Comparison of ENCODE assay signal across 8 cellular contexts in the genomic region with DNA sequence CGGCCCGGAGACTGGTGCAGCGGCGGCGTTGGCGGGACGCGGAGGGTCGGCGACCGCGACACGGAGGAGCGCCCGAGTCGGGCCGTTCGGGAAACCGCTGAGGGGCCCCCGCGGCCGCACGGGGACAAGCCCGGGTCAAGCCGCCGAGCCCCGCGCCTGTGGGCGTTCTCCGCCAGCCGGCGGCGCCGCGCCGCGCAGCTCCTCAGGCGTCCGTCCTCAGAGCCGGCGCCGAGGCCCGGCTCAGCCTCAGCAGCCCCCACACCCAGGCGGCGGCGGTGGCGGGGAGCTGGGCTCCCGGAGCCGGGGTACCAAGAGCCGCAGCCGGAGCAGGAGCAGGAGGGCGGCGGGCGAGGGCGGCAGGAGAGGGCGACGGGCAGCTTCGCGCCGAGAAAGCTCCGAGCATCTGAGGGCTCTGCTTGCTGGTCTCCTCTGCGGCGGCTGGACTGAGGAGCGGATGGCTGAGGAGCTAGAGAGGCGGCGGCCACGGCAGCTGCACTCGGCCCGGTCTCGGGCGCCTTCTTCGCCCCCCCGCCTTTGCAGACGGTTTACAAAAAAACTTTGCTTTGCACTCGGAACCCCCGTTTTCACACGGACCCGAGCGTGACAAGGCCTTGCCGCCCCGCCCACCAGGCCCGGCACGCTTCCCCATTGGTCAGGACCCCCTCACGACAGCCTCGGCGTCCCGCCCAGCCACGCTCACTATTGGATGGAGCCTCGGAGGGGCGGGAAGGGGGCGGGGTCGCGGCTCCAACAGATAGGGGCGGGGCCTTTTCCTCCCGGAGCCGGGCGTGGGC. TPM values are rescaled to one million over a fixed set of nuclear protein-coding genes. Genes with fewer than 3 reads are reported as not detected.
A peak's percentile ranks its signal among the peaks of the same experiment; 100 is the strongest.
DNase-seq lines count a peak whose midpoint lies in the region; ATAC-seq and TF ChIP-seq lines count a peak whose summit lies in the region.

A gene with protein sequence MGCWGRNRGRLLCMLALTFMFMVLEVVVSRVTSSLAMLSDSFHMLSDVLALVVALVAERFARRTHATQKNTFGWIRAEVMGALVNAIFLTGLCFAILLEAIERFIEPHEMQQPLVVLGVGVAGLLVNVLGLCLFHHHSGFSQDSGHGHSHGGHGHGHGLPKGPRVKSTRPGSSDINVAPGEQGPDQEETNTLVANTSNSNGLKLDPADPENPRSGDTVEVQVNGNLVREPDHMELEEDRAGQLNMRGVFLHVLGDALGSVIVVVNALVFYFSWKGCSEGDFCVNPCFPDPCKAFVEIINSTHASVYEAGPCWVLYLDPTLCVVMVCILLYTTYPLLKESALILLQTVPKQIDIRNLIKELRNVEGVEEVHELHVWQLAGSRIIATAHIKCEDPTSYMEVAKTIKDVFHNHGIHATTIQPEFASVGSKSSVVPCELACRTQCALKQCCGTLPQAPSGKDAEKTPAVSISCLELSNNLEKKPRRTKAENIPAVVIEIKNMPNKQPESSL (minus strand): TSS at position 522 of the 794 bp plus-strand sequence. CDS start 549 bp downstream, outside the sequence.

- H3K4me1 Mint-ChIP-seq in activated B cell treated with CpG ODN at 0.5 μM for 24 hours: peaks cover 28% of the 10 kb centered on the region

- intact Hi-C loops in activated B cell treated with CpG ODN at 0.5 μM for 24 hours (cut with micrococcal nuclease): loop anchor here (1.0 to 5.0 kb wide), 17 partner anchors 28 to 1436 kb away; a partner anchor contains a TSS

- in situ Hi-C loops in GM18951 (cut with MboI; ENCODE audit: low sequenced_read_pairs, unreplicated experiment): no loop called here

- peak; percentile 95 for TF ChIP-seq POLR2A in GM18951 (IDR thresholded peaks at IDR 0.05; ENCODE audit: extremely low read depth, insufficient read depth, insufficient read length)

- no peaks in the 10 kb centered on the region for H3K9me3 Mint-ChIP-seq in activated B cell treated with CpG ODN at 0.5 μM for 24 hours

- peak within 1 kb of the TSS; percentile 89 for H3K27ac Mint-ChIP-seq in activated B cell treated with CpG ODN at 0.5 μM for 24 hours

- H3K27me3 Mint-ChIP-seq in activated B cell treated with CpG ODN at 0.5 μM for 24 hours: no peaks in the 10 kb centered on the region

- H3K4me3 Mint-ChIP-seq in activated B cell treated with CpG ODN at 0.5 μM for 24 hours: peak within 1 kb of the TSS; percentile 94

- CTCF ChIA-PET in activated B cell treated with CpG ODN at 0.5 μM for 24 hours (lab: Charles Lee): interaction anchor here (0.7 to 1.9 kb wide), 8 partner anchors 25 to 252 kb away, joined by 3 to 10 read pairs (median 4); no protein-coding TSS in a partner anchor

- POLR2A ChIA-PET in activated B cell treated with CpG ODN at 0.5 μM for 24 hours (lab: Charles Lee): interaction anchor here (0.6 to 3.0 kb wide), 12 partner anchors 8 to 457 kb away, joined by 3 to 35 read pairs (median 5); a partner anchor contains a TSS

- peaks cover 23% of the 10 kb centered on the region for H3K36me3 Mint-ChIP-seq in activated B cell treated with CpG ODN at 0.5 μM for 24 hours (ENCODE audit: low read depth)

- peak; percentile 99 for DNase-seq in AG08395 (ENCODE audit: low spot score)
- DNase-seq in NCI-H345 (lab: John Stamatoyannopoulos, UW): peak; percentile 98
- peak; percentile 99 for DNase-seq in activated B cell treated with CpG ODN at 0.5 μM for 24 hours
- DNase-seq in central memory CD4-positive, alpha-beta T cell: peak; percentile 99
- peak; percentile 98 for DNase-seq in islet precursor cell
- peak; percentile 99 to 100 (median 100) for DNase-seq in stimulated activated CD4-positive, alpha-beta T cell treated with anti-CD3 and anti-CD28 coated beads, Interleukin-12 subunit alpha, Interleukin-12 subunit beta, amount 100 ng/mL, for 48 hours (ENCODE audit: low read depth in 2 of 3, low spot score in 1 of 3)

- peak; percentile 84 for ATAC-seq in HG03196 (IDR thresholded peaks at IDR 0.05; ENCODE audit: unreplicated experiment)
- ATAC-seq in activated B cell treated with CpG ODN at 0.5 μM for 24 hours (ENCODE audit: low read depth): peak; percentile 90

- TF ChIP-seq CTCF in activated B cell treated with CpG ODN at 0.5 μM for 24 hours (IDR thresholded peaks at IDR 0.05): no peak

RNA-seq across cellular contexts. Expression of the gene that starts here (rescaled TPM):
- 14.2 and 15.6 TPM in 2 replicates for total RNA-seq in activated B cell treated with CpG ODN at 0.5 μM for 24 hours

Comparison
In these comparisons a context has a peak if more than half of its experiments do, and no peak if none do; other contexts are left out.
1. Peak in every context shown above with its lines: DNase-seq and ATAC-seq.